1 cellular context compared by ENCODE assay signal in the genomic region with DNA sequence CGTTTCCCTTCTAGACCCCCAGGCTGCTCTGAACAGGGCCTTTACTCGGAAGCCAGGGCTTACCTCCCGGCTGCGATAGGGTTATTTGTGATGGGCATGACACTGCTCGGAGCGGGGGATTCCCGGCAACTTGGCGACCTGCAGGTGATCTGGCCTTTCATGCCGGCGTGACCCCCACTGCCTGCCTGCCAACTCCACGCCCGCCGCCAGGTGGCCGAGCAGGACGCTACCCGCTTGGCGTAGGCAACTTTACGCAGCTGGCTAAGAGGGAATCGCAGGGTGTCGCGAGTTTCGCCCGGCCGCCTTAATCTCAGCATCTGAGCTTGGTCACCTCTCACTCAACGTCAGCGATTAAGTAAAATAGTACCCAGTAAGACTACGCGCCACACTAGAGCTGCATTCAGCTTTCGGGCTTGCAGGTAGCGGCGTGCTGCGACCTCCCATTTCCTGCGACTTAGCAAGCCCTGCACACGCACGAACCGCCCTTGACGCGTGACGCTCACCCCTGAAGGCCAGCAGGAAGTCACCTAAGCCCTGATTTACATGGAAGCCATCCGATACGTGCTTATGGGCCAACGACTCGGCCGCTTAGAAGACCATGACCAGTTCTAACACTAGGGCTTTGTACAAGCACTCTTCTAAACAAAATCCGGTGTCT.
A peak's percentile ranks its signal among the peaks of the same experiment; 100 is the strongest.
TF ChIP-seq lines count a peak whose summit lies in the region.

No MANE protein-coding gene starts in this region.

TF ChIP-seq in GM12878, 131 proteins besides CTCF, POLR2A, EP300 and RAD21 (continued from another document and continues in another):
- TF ChIP-seq, protein P1, sequence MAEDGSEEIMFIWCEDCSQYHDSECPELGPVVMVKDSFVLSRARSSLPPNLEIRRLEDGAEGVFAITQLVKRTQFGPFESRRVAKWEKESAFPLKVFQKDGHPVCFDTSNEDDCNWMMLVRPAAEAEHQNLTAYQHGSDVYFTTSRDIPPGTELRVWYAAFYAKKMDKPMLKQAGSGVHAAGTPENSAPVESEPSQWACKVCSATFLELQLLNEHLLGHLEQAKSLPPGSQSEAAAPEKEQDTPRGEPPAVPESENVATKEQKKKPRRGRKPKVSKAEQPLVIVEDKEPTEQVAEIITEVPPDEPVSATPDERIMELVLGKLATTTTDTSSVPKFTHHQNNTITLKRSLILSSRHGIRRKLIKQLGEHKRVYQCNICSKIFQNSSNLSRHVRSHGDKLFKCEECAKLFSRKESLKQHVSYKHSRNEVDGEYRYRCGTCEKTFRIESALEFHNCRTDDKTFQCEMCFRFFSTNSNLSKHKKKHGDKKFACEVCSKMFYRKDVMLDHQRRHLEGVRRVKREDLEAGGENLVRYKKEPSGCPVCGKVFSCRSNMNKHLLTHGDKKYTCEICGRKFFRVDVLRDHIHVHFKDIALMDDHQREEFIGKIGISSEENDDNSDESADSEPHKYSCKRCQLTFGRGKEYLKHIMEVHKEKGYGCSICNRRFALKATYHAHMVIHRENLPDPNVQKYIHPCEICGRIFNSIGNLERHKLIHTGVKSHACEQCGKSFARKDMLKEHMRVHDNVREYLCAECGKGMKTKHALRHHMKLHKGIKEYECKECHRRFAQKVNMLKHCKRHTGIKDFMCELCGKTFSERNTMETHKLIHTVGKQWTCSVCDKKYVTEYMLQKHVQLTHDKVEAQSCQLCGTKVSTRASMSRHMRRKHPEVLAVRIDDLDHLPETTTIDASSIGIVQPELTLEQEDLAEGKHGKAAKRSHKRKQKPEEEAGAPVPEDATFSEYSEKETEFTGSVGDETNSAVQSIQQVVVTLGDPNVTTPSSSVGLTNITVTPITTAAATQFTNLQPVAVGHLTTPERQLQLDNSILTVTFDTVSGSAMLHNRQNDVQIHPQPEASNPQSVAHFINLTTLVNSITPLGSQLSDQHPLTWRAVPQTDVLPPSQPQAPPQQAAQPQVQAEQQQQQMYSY (CRISPR knock-in tag; IDR thresholded peaks at IDR 0.05) = peak; percentile 11; the same call in 1 of the 2 replicates
- TF ChIP-seq ZNF217 (IDR thresholded peaks at IDR 0.05) = no peak
- no peak for TF ChIP-seq EZH2 (IDR thresholded peaks at IDR 0.05; ENCODE audit: borderline replicate concordance, control insufficient read depth, low read depth, low read length)
- TF ChIP-seq FOS (IDR thresholded peaks at IDR 0.05; ENCODE audit: borderline replicate concordance, extremely low read depth, insufficient read length) = no peak
- TF ChIP-seq, protein P2, sequence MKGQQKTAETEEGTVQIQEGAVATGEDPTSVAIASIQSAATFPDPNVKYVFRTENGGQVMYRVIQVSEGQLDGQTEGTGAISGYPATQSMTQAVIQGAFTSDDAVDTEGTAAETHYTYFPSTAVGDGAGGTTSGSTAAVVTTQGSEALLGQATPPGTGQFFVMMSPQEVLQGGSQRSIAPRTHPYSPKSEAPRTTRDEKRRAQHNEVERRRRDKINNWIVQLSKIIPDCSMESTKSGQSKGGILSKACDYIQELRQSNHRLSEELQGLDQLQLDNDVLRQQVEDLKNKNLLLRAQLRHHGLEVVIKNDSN (IDR thresholded peaks at IDR 0.05; ENCODE audit: borderline replicate concordance, extremely low read length, insufficient read depth, low read depth, low read length) = no peak
- TF ChIP-seq CREB1 (IDR thresholded peaks at IDR 0.05; ENCODE audit: low read depth) = peak; percentile 81
- TF ChIP-seq GATAD2B (conservative IDR thresholded peaks at IDR 0.05; ENCODE audit: low read depth) = peak; percentile 37; the same call in 1 of the 2 replicates
- TF ChIP-seq MXI1 (IDR thresholded peaks at IDR 0.05; ENCODE audit: low read depth, low read length) = peak; percentile 46; the same call in 1 of the 2 replicates
- no peak for TF ChIP-seq SUPT20H (IDR thresholded peaks at IDR 0.05; ENCODE audit: borderline replicate concordance, control insufficient read depth, low read depth, low read length)
- no peak for TF ChIP-seq HDAC6 (IDR thresholded peaks at IDR 0.05; ENCODE audit: unreplicated experiment)
- TF ChIP-seq MYC (IDR thresholded peaks at IDR 0.05; ENCODE audit: insufficient read depth, insufficient read length, insufficient replicate concordance, low read length, severe bottlenecking) = no peak
- TF ChIP-seq, protein P3, sequence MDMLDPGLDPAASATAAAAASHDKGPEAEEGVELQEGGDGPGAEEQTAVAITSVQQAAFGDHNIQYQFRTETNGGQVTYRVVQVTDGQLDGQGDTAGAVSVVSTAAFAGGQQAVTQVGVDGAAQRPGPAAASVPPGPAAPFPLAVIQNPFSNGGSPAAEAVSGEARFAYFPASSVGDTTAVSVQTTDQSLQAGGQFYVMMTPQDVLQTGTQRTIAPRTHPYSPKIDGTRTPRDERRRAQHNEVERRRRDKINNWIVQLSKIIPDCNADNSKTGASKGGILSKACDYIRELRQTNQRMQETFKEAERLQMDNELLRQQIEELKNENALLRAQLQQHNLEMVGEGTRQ (IDR thresholded peaks at IDR 0.05; ENCODE audit: borderline replicate concordance, low read depth, low read length) = no peak
- TF ChIP-seq, protein P4, sequence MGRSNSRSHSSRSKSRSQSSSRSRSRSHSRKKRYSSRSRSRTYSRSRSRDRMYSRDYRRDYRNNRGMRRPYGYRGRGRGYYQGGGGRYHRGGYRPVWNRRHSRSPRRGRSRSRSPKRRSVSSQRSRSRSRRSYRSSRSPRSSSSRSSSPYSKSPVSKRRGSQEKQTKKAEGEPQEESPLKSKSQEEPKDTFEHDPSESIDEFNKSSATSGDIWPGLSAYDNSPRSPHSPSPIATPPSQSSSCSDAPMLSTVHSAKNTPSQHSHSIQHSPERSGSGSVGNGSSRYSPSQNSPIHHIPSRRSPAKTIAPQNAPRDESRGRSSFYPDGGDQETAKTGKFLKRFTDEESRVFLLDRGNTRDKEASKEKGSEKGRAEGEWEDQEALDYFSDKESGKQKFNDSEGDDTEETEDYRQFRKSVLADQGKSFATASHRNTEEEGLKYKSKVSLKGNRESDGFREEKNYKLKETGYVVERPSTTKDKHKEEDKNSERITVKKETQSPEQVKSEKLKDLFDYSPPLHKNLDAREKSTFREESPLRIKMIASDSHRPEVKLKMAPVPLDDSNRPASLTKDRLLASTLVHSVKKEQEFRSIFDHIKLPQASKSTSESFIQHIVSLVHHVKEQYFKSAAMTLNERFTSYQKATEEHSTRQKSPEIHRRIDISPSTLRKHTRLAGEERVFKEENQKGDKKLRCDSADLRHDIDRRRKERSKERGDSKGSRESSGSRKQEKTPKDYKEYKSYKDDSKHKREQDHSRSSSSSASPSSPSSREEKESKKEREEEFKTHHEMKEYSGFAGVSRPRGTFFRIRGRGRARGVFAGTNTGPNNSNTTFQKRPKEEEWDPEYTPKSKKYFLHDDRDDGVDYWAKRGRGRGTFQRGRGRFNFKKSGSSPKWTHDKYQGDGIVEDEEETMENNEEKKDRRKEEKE (IDR thresholded peaks at IDR 0.05) = no peak; the same call in 1 of the 2 replicates
- TF ChIP-seq, protein P5, sequence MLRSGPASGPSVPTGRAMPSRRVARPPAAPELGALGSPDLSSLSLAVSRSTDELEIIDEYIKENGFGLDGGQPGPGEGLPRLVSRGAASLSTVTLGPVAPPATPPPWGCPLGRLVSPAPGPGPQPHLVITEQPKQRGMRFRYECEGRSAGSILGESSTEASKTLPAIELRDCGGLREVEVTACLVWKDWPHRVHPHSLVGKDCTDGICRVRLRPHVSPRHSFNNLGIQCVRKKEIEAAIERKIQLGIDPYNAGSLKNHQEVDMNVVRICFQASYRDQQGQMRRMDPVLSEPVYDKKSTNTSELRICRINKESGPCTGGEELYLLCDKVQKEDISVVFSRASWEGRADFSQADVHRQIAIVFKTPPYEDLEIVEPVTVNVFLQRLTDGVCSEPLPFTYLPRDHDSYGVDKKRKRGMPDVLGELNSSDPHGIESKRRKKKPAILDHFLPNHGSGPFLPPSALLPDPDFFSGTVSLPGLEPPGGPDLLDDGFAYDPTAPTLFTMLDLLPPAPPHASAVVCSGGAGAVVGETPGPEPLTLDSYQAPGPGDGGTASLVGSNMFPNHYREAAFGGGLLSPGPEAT (IDR thresholded peaks at IDR 0.05; ENCODE audit: low read depth) = no peak
- TF ChIP-seq, protein P6, sequence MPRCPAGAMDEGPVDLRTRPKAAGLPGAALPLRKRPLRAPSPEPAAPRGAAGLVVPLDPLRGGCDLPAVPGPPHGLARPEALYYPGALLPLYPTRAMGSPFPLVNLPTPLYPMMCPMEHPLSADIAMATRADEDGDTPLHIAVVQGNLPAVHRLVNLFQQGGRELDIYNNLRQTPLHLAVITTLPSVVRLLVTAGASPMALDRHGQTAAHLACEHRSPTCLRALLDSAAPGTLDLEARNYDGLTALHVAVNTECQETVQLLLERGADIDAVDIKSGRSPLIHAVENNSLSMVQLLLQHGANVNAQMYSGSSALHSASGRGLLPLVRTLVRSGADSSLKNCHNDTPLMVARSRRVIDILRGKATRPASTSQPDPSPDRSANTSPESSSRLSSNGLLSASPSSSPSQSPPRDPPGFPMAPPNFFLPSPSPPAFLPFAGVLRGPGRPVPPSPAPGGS (IDR thresholded peaks at IDR 0.05; ENCODE audit: borderline replicate concordance, insufficient read depth, low read depth, low read length, poor library complexity, severe bottlenecking) = peak; percentile 38
- TF ChIP-seq SUZ12 (IDR thresholded peaks at IDR 0.05; ENCODE audit: unreplicated experiment) = no peak
- TF ChIP-seq BHLHE40 (IDR thresholded peaks at IDR 0.05; ENCODE audit: borderline replicate concordance in 1 of 2, low read depth in 2 of 2, low read length in 1 of 2) = peak; percentile 83 to 91
- TF ChIP-seq, protein P7, sequence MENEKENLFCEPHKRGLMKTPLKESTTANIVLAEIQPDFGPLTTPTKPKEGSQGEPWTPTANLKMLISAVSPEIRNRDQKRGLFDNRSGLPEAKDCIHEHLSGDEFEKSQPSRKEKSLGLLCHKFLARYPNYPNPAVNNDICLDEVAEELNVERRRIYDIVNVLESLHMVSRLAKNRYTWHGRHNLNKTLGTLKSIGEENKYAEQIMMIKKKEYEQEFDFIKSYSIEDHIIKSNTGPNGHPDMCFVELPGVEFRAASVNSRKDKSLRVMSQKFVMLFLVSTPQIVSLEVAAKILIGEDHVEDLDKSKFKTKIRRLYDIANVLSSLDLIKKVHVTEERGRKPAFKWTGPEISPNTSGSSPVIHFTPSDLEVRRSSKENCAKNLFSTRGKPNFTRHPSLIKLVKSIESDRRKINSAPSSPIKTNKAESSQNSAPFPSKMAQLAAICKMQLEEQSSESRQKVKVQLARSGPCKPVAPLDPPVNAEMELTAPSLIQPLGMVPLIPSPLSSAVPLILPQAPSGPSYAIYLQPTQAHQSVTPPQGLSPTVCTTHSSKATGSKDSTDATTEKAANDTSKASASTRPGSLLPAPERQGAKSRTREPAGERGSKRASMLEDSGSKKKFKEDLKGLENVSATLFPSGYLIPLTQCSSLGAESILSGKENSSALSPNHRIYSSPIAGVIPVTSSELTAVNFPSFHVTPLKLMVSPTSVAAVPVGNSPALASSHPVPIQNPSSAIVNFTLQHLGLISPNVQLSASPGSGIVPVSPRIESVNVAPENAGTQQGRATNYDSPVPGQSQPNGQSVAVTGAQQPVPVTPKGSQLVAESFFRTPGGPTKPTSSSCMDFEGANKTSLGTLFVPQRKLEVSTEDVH (IDR thresholded peaks at IDR 0.05; ENCODE audit: low read depth, partially characterized antibody) = peak; percentile 13
- TF ChIP-seq CHD1 (IDR thresholded peaks at IDR 0.05; ENCODE audit: low read depth, low read length) = no peak
- no peak for TF ChIP-seq ASH2L (IDR thresholded peaks at IDR 0.05; ENCODE audit: borderline replicate concordance, low read depth)
- no peak for TF ChIP-seq PML (IDR thresholded peaks at IDR 0.05; ENCODE audit: low read length)
- TF ChIP-seq NFXL1 (IDR thresholded peaks at IDR 0.05; ENCODE audit: borderline replicate concordance) = no peak
- TF ChIP-seq BCL11A (IDR thresholded peaks at IDR 0.05; ENCODE audit: low read depth, low read length) = 0 out of 2 replicates have a peak, but pooled peaks have one; percentile 11
- TF ChIP-seq IKZF2 (IDR thresholded peaks at IDR 0.05) = 0 out of 4 replicates have a peak, but pooled peaks of 1 of the 2 experiments have one; percentile 19
- TF ChIP-seq POLR2AphosphoS5 (IDR thresholded peaks at IDR 0.05; ENCODE audit: low read length) = peak; percentile 83
- TF ChIP-seq, protein P8, sequence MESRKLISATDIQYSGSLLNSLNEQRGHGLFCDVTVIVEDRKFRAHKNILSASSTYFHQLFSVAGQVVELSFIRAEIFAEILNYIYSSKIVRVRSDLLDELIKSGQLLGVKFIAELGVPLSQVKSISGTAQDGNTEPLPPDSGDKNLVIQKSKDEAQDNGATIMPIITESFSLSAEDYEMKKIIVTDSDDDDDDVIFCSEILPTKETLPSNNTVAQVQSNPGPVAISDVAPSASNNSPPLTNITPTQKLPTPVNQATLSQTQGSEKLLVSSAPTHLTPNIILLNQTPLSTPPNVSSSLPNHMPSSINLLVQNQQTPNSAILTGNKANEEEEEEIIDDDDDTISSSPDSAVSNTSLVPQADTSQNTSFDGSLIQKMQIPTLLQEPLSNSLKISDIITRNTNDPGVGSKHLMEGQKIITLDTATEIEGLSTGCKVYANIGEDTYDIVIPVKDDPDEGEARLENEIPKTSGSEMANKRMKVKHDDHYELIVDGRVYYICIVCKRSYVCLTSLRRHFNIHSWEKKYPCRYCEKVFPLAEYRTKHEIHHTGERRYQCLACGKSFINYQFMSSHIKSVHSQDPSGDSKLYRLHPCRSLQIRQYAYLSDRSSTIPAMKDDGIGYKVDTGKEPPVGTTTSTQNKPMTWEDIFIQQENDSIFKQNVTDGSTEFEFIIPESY (IDR thresholded peaks at IDR 0.05) = no peak
- TF ChIP-seq TCF12 (IDR thresholded peaks at IDR 0.05; ENCODE audit: low read depth, low read length) = peak; percentile 87
- peak; percentile 98 for TF ChIP-seq BACH1 (IDR thresholded peaks at IDR 0.05; ENCODE audit: borderline replicate concordance)
- TF ChIP-seq SP1 (IDR thresholded peaks at IDR 0.05; ENCODE audit: low read depth, low read length) = no peak
- peak; percentile 54; the same call in 1 of the 2 replicates for TF ChIP-seq TBL1XR1 (IDR thresholded peaks at IDR 0.05; ENCODE audit: low read depth, low read length)
- TF ChIP-seq, protein P9, sequence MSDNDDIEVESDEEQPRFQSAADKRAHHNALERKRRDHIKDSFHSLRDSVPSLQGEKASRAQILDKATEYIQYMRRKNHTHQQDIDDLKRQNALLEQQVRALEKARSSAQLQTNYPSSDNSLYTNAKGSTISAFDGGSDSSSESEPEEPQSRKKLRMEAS (IDR thresholded peaks at IDR 0.05; ENCODE audit: low read depth, low read length) = peak; percentile 78
- TF ChIP-seq YBX1 (IDR thresholded peaks at IDR 0.05) = no peak
- TF ChIP-seq CHD4 (IDR thresholded peaks at IDR 0.05) = no peak
- TF ChIP-seq RAD51 (IDR thresholded peaks at IDR 0.05) = no peak
- no peak for TF ChIP-seq NFYA (IDR thresholded peaks at IDR 0.05; ENCODE audit: borderline replicate concordance, low read depth, low read length)
- no peak for TF ChIP-seq ZZZ3 (IDR thresholded peaks at IDR 0.05; ENCODE audit: control insufficient read depth, insufficient read length, low read depth)
- TF ChIP-seq, protein P10, sequence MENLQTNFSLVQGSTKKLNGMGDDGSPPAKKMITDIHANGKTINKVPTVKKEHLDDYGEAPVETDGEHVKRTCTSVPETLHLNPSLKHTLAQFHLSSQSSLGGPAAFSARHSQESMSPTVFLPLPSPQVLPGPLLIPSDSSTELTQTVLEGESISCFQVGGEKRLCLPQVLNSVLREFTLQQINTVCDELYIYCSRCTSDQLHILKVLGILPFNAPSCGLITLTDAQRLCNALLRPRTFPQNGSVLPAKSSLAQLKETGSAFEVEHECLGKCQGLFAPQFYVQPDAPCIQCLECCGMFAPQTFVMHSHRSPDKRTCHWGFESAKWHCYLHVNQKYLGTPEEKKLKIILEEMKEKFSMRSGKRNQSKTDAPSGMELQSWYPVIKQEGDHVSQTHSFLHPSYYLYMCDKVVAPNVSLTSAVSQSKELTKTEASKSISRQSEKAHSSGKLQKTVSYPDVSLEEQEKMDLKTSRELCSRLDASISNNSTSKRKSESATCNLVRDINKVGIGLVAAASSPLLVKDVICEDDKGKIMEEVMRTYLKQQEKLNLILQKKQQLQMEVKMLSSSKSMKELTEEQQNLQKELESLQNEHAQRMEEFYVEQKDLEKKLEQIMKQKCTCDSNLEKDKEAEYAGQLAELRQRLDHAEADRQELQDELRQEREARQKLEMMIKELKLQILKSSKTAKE (IDR thresholded peaks at IDR 0.05; ENCODE audit: low read depth, poor library complexity, severe bottlenecking) = peak; percentile 34
- TF ChIP-seq ZNF622 (IDR thresholded peaks at IDR 0.05) = no peak
